Comparison of ENCODE assay signal across 17 cellular contexts in genomic region chr17:29165261-29165660, GRCh38. TPM values are rescaled to one million over a fixed set of nuclear protein-coding genes. Genes with fewer than 3 reads are reported as not detected.
DNase-seq lines count a peak whose midpoint lies in the region; ATAC-seq and TF ChIP-seq lines count a peak whose summit lies in the region.
"Had no signal": no experiment of that assay in that cellular context is flagged by ENCODE, and none has a peak within 500 bp of the region (broad histone marks: within the 10 kb centered on the region; RNA-seq: fewer than 3 reads in every experiment).

No MANE protein-coding gene starts in this region.

- H4K20me1 ChIP-seq in IMR-90 (ENCODE audit: insufficient read depth, low read length) (peaks cover 8% of the 10 kb centered on the region; the same call in 1 of the 2 replicates), osteoblast (ENCODE audit: insufficient read depth, low read length) (peaks cover 44% of the 10 kb centered on the region)

- no peak overlapping the region for H2AFZ ChIP-seq in IMR-90 (replicated peaks; ENCODE audit: low read length, poor library complexity)
- no peak overlapping the region for H2AFZ ChIP-seq in osteoblast (ENCODE audit: low read length)
- H2AFZ ChIP-seq: GM23248 had no signal

- POLR2A ChIA-PET in IMR-90 (lab: Charles Lee; ENCODE audit: unreplicated experiment) = no interaction called here

- H3K4me1 Mint-ChIP-seq in glutamatergic neuron (ENCODE audit: low read depth, unreplicated experiment) = peaks cover 37% of the 10 kb centered on the region
- no peaks in the 10 kb centered on the region for H3K4me1 Mint-ChIP-seq in activated naive CD8-positive, alpha-beta T cell treated with anti-CD3 and anti-CD28 coated beads, Interleukin-2, amount 50 U/mL, for 24 hours

- no peaks in the 10 kb centered on the region for H3K9me3 ChIP-seq in IMR-90 (ENCODE audit: control insufficient read depth, insufficient read depth, low read length)
- no peaks in the 10 kb centered on the region for H3K9me3 ChIP-seq in SJCRH30 (replicated peaks)
- no peaks in the 10 kb centered on the region for H3K9me3 ChIP-seq in osteoblast (ENCODE audit: low read depth, low read length)
- no peaks in the 10 kb centered on the region for H3K9me3 ChIP-seq in gastrocnemius medialis

- no peak overlapping the region for H2BK5ac ChIP-seq in IMR-90 (ENCODE audit: low read depth, low read length, poor library complexity, severe bottlenecking)

- no peak overlapping the region for H4K5ac ChIP-seq in IMR-90 (ENCODE audit: low read depth, low read length)

- dilution Hi-C loops in IMR-90 (cut with HindIII; ENCODE audit: low sequenced_read_pairs, unreplicated experiment) = no loop called here

- H3K79me1 ChIP-seq in IMR-90 (ENCODE audit: low read depth in 1 of 2, low read length in 2 of 2) = peaks cover 19 to 80% of the 10 kb centered on the region in 2 experiments

- WGBS in IMR-90 (ENCODE audit: extremely low coverage in 2 of 2, insufficient read length in 1 of 2), 2 experiments = no CpG with 5 or more reads among the region's 3 CpGs

- no peak overlapping the region for H4K8ac ChIP-seq in IMR-90 (ENCODE audit: low read depth in 2 of 2, low read length in 2 of 2)

- H3K4me2 ChIP-seq in IMR-90 (ENCODE audit: low read depth, low read length) (no peak overlapping the region), osteoblast (ENCODE audit: insufficient read depth, low read length) (no peak overlapping the region)

- intact Hi-C loops in IMR-90 (cut with micrococcal nuclease) (no loop called here), gastrocnemius medialis (cut with DNase I; ENCODE audit: low total_unique reads) (no loop called here)

- peaks cover 31% of the 10 kb centered on the region for H3K9me1 ChIP-seq in IMR-90 (ENCODE audit: insufficient read depth, low read length)

- H2BK20ac ChIP-seq in IMR-90 (ENCODE audit: low read depth, low read length) = no peak overlapping the region

- H3K27ac Mint-ChIP-seq in glutamatergic neuron (ENCODE audit: unreplicated experiment) = no peak overlapping the region
- H3K27ac Mint-ChIP-seq in activated naive CD8-positive, alpha-beta T cell treated with anti-CD3 and anti-CD28 coated beads, Interleukin-2, amount 50 U/mL, for 24 hours = no peak overlapping the region
- H3K27ac Mint-ChIP-seq: CD4-positive, alpha-beta memory T cell had no signal

- H2AK5ac ChIP-seq in IMR-90 (ENCODE audit: low read depth, low read length) = no peak overlapping the region

- peaks cover 13% of the 10 kb centered on the region for H3K9me3 Mint-ChIP-seq in glutamatergic neuron (ENCODE audit: unreplicated experiment)
- no peaks in the 10 kb centered on the region for H3K9me3 Mint-ChIP-seq in activated naive CD8-positive, alpha-beta T cell treated with anti-CD3 and anti-CD28 coated beads, Interleukin-2, amount 50 U/mL, for 24 hours
- H3K9me3 Mint-ChIP-seq: CD4-positive, alpha-beta memory T cell had no signal

- H2AK9ac ChIP-seq in IMR-90 (replicated peaks; ENCODE audit: low read depth, low read length, poor library complexity) = peak overlapping the region; percentile 13

- no peak overlapping the region for H3K9ac ChIP-seq in IMR-90 (ENCODE audit: low read depth, low read length)
- H3K9ac ChIP-seq: GM23248 had no signal

- H2BK120ac ChIP-seq in IMR-90 (ENCODE audit: low read depth, low read length) = no peak overlapping the region

- no peak overlapping the region for H2BK15ac ChIP-seq in IMR-90 (ENCODE audit: low read depth, low read length)

- no peak for TF ChIP-seq CTCF in IMR-90 (conservative IDR thresholded peaks at IDR 0.05; ENCODE audit: low read depth, low read length)
- TF ChIP-seq CTCF in glutamatergic neuron (IDR thresholded peaks at IDR 0.05; ENCODE audit: partially characterized antibody, unreplicated experiment) = no peak
- no peak for TF ChIP-seq CTCF in osteoblast (IDR thresholded peaks at IDR 0.05; ENCODE audit: extremely low read depth, low read depth, low read length)
- no peak for TF ChIP-seq CTCF in gastrocnemius medialis (IDR thresholded peaks at IDR 0.05 in 4 of 5, conservative IDR thresholded peaks at IDR 0.05 in 1 of 5)

- H3K27ac ChIP-seq in IMR-90 (ENCODE audit: insufficient read depth, low read length) (no peak overlapping the region), SJCRH30 (peak overlapping the region; percentile 72), osteoblast (ENCODE audit: low read depth, low read length) (no peak overlapping the region), gastrocnemius medialis (no peak overlapping the region)
- H3K27ac ChIP-seq: GM23248 had no signal

- peaks cover 20% of the 10 kb centered on the region for H3K4me1 ChIP-seq in IMR-90 (ENCODE audit: control insufficient read depth, insufficient read depth, low read length)
- peaks cover 66% of the 10 kb centered on the region for H3K4me1 ChIP-seq in SJCRH30
- peaks cover 29% of the 10 kb centered on the region for H3K4me1 ChIP-seq in osteoblast (ENCODE audit: insufficient read depth, low read length)
- H3K4me1 ChIP-seq in gastrocnemius medialis = peaks cover 0 to 7% of the 10 kb centered on the region in 2 donors

- peak overlapping the region; percentile 17 for H3K4me3 Mint-ChIP-seq in glutamatergic neuron (ENCODE audit: unreplicated experiment)
- H3K4me3 Mint-ChIP-seq in activated naive CD8-positive, alpha-beta T cell treated with anti-CD3 and anti-CD28 coated beads, Interleukin-2, amount 50 U/mL, for 24 hours = no peak overlapping the region
- H3K4me3 Mint-ChIP-seq: CD4-positive, alpha-beta memory T cell had no signal

- peaks cover 11% of the 10 kb centered on the region for H3K27me3 Mint-ChIP-seq in glutamatergic neuron (ENCODE audit: unreplicated experiment)
- H3K27me3 Mint-ChIP-seq in activated naive CD8-positive, alpha-beta T cell treated with anti-CD3 and anti-CD28 coated beads, Interleukin-2, amount 50 U/mL, for 24 hours = no peaks in the 10 kb centered on the region
- H3K27me3 Mint-ChIP-seq: CD4-positive, alpha-beta memory T cell had no signal

- no peak overlapping the region for H3K23ac ChIP-seq in IMR-90 (ENCODE audit: low read depth, low read length)

- no peak overlapping the region for H4K91ac ChIP-seq in IMR-90 (ENCODE audit: insufficient read depth, low read depth, low read length)

- H3K36me3 ChIP-seq in IMR-90 (ENCODE audit: control insufficient read depth, insufficient read depth, low read length) (peaks cover 16% of the 10 kb centered on the region), SJCRH30 (peaks cover 35% of the 10 kb centered on the region), osteoblast (ENCODE audit: insufficient read depth, low read length) (peaks cover 14% of the 10 kb centered on the region), gastrocnemius medialis (peaks cover 0 to 12% of the 10 kb centered on the region in 2 donors)

- H3K4ac ChIP-seq in IMR-90 (ENCODE audit: low read depth, low read length) = no peak overlapping the region

- no peak for TF ChIP-seq RAD21 in IMR-90 (IDR thresholded peaks at IDR 0.05; ENCODE audit: low read length)

- H3K79me2 ChIP-seq in osteoblast (ENCODE audit: insufficient read depth, low read length) = peaks cover 4% of the 10 kb centered on the region

- no peaks in the 10 kb centered on the region for H3K36me3 Mint-ChIP-seq in glutamatergic neuron (ENCODE audit: unreplicated experiment)
- no peaks in the 10 kb centered on the region for H3K36me3 Mint-ChIP-seq in activated naive CD8-positive, alpha-beta T cell treated with anti-CD3 and anti-CD28 coated beads, Interleukin-2, amount 50 U/mL, for 24 hours (ENCODE audit: low read depth)

- no peak overlapping the region for H3K56ac ChIP-seq in IMR-90 (ENCODE audit: extremely low read depth, insufficient read depth, low read length)

- CTCF ChIA-PET in IMR-90 (lab: Yijun Ruan, JAX) = no interaction called here

- no peak for ATAC-seq in IMR-90 (ENCODE audit: low read depth)
- ATAC-seq in activated naive CD8-positive, alpha-beta T cell treated with anti-CD3 and anti-CD28 coated beads, Interleukin-2, amount 50 U/mL, for 24 hours = no peak
- ATAC-seq in GM18498 (IDR thresholded peaks at IDR 0.05; ENCODE audit: unreplicated experiment) = no peak
- no peak for ATAC-seq in gastrocnemius medialis

- H3K27me3 ChIP-seq in IMR-90 (ENCODE audit: control insufficient read depth, insufficient read depth, low read length) = no peaks in the 10 kb centered on the region
- H3K27me3 ChIP-seq in SJCRH30 = no peaks in the 10 kb centered on the region
- H3K27me3 ChIP-seq in osteoblast (ENCODE audit: insufficient read depth, low read length) = no peaks in the 10 kb centered on the region
- H3K27me3 ChIP-seq in gastrocnemius medialis = no peaks in the 10 kb centered on the region

- in situ Hi-C loops in IMR-90 (cut with MboI; ENCODE audit: low sequenced_read_pairs) (no loop called here), gastrocnemius medialis (cut with MboI; ENCODE audit: low sequenced_read_pairs in 4 of 4) (loop anchor here in 1 of 4 donors (25.0 kb wide), 1 partner anchor 122 kb away; the partner anchor contains the start of gene NUFIP2)

- DNase-seq in IMR-90 (no peak), SJCRH30 (peak; percentile 62 to 83), glutamatergic neuron (no peak), osteoblast (ENCODE audit: insufficient read length, low spot score, missing footprints) (peak; percentile 47), gastrocnemius medialis (no peak)
- DNase-seq in activated naive CD8-positive, alpha-beta T cell treated with anti-CD3 and anti-CD28 coated beads, Interleukin-2, amount 50 U/mL, for 24 hours = no peak
- no peak for DNase-seq in activated naive CD4-positive, alpha-beta T cell (lab: John Stamatoyannopoulos, UW)
- DNase-seq: C1 segment of cervical spinal cord; Calu3; CD4-positive, alpha-beta memory T cell; COR-L47; DMS153; DND-41; GM23248; H7; HCEC 1CT had no signal

- H3K14ac ChIP-seq in IMR-90 (replicated peaks; ENCODE audit: low read depth, low read length) = no peak overlapping the region

- no peak overlapping the region for H3K18ac ChIP-seq in IMR-90 (ENCODE audit: low read depth, low read length)

- TF ChIP-seq POLR2A in IMR-90 (IDR thresholded peaks at IDR 0.05; ENCODE audit: low read depth, low read length) = no peak
- no peak for TF ChIP-seq POLR2A in gastrocnemius medialis (IDR thresholded peaks at IDR 0.05)

- H3K4me3 ChIP-seq in IMR-90 (ENCODE audit: insufficient read depth, low read depth, low read length) = no peak overlapping the region
- no peak overlapping the region for H3K4me3 ChIP-seq in SJCRH30
- no peak overlapping the region for H3K4me3 ChIP-seq in osteoblast (ENCODE audit: insufficient read depth, low read length)
- no peak overlapping the region for H3K4me3 ChIP-seq in gastrocnemius medialis
- H3K4me3 ChIP-seq: GM23248 had no signal

- BruUV-seq in IMR-90 (replicated peaks; lab: Mats Ljungman, UMichigan) = no TSS peak

TF ChIP-seq in IMR-90, 13 proteins besides CTCF, POLR2A, EP300 and RAD21 (continues in another document):
- TF ChIP-seq RCOR1 (IDR thresholded peaks at IDR 0.05; ENCODE audit: insufficient replicate concordance, low read length) (no peak), RFX5 (IDR thresholded peaks at IDR 0.05; ENCODE audit: low read depth, low read length) (no peak)

RNA-seq across cellular contexts. Expression of gene MYO18A, which starts 14.9 kb away (rescaled TPM):
- total RNA-seq in IMR-90 (2012; rRNA removed) (39.1 and 40.0 TPM in 2 replicates), glutamatergic neuron (ENCODE audit: unreplicated experiment) (465 TPM), osteoblast (28.6 and 39.8 TPM in 2 replicates), gastrocnemius medialis (1,000 to 10,000 TPM in 1 of 4 donors, 100 to 1,000 TPM in 3; 526 to 1,058 (median 835) TPM)
- 22.4 and 22.9 TPM in 2 replicates for polyA plus RNA-seq in IMR-90 (2012; rRNA removed)
- 12.8 and 19.0 TPM in 2 replicates for polyA plus RNA-seq in IMR-90 (2012; cell fraction: cytosol; rRNA removed)
- 95.5 and 141 TPM in 2 replicates for polyA plus RNA-seq in IMR-90 (2012; cell fraction: nucleus; rRNA removed; ENCODE audit: low replicate concordance)
- total RNA-seq in SJCRH30 (2014; rRNA removed; shearing (Covaris generic)) = 86.9 and 91.9 TPM in 2 replicates

Comparison
In these comparisons a context has a peak if more than half of its experiments do, and no peak if none do; other contexts are left out.
1. DNase-seq: peak in SJCRH30 (2 of 2) and osteoblast (single experiment); none in IMR-90 (single experiment), glutamatergic neuron (single experiment), activated naive CD8-positive, alpha-beta T cell treated with anti-CD3 and anti-CD28 coated beads, Interleukin-2, amount 50 U/mL, for 24 hours (single experiment), activated naive CD4-positive, alpha-beta T cell (0 of 4) and gastrocnemius medialis (0 of 2).